In genomic region chr4:15920723-15921591, GRCh38 we compare ENCODE assay signal across 10 cellular contexts. TPM values are rescaled to one million over a fixed set of nuclear protein-coding genes. Genes with fewer than 3 reads are reported as not detected.
DNase-seq lines count a peak whose midpoint lies in the region; ATAC-seq and TF ChIP-seq lines count a peak whose summit lies in the region.
"Had no signal": no experiment of that assay in that cellular context is flagged by ENCODE, and none has a peak within 500 bp of the region (broad histone marks: within the 10 kb centered on the region; RNA-seq: fewer than 3 reads in every experiment).

No MANE protein-coding gene starts in this region.

- no peak overlapping the region for H3K4me3 ChIP-seq in transverse colon

- no peaks in the 10 kb centered on the region for H3K36me3 Mint-ChIP-seq in activated naive CD4-positive, alpha-beta T cell treated with anti-CD3 and anti-CD28 coated beads, Interleukin-2, amount 50 U/mL, for 72 hours
- H3K36me3 Mint-ChIP-seq in activated naive CD4-positive, alpha-beta T cell treated with anti-CD3 and anti-CD28 coated beads, Interleukin-2, amount 10 ng/mL, durations not matched to agents 7 days and 5 days = no peaks in the 10 kb centered on the region

- H3K36me3 ChIP-seq in transverse colon = no peaks in the 10 kb centered on the region

- TF ChIP-seq EP300 in transverse colon (IDR thresholded peaks at IDR 0.05; ENCODE audit: low read depth) = no peak

- H3K27me3 Mint-ChIP-seq in activated naive CD4-positive, alpha-beta T cell treated with anti-CD3 and anti-CD28 coated beads, Interleukin-2, amount 10 ng/mL, durations not matched to agents 7 days and 5 days = peaks cover 32% of the 10 kb centered on the region

- TF ChIP-seq CTCF in transverse colon (IDR thresholded peaks at IDR 0.05) (no peak), GM10266 (IDR thresholded peaks at IDR 0.05; ENCODE audit: control insufficient read depth, insufficient read depth, low read depth, missing control alignments) (no peak)

- no peak for DNase-seq in activated naive CD4-positive, alpha-beta T cell treated with anti-CD3 and anti-CD28 coated beads, Interleukin-2, amount 50 U/mL, for 72 hours (ENCODE audit: low spot score in 2 of 2)
- DNase-seq in activated naive CD4-positive, alpha-beta T cell treated with anti-CD3 and anti-CD28 coated beads, Interleukin-2, amount 10 ng/mL, durations not matched to agents 7 days and 5 days = no peak
- DNase-seq in SW 1271 (lab: John Stamatoyannopoulos, UW) (peak; percentile 63 to 86), head of caudate nucleus (peak in 26 of 42 donors; percentile 6 to 62 (median 30)), transverse colon (peak; percentile 66), GM10266 (ENCODE audit: extremely low spot score) (no peak)
- DNase-seq: Caco-2 had no signal

- CTCF ChIA-PET in activated naive CD4-positive, alpha-beta T cell treated with anti-CD3 and anti-CD28 coated beads, Interleukin-2, amount 10 ng/mL, durations not matched to agents 7 days and 5 days (lab: Charles Lee) = interaction anchor here (1.3 kb wide), 1 partner anchor 38 kb away, joined by 3 read pairs; no protein-coding TSS in a partner anchor

- no peaks in the 10 kb centered on the region for H3K4me1 Mint-ChIP-seq in activated naive CD4-positive, alpha-beta T cell treated with anti-CD3 and anti-CD28 coated beads, Interleukin-2, amount 10 ng/mL, durations not matched to agents 7 days and 5 days

- no peak overlapping the region for H3K27ac Mint-ChIP-seq in activated naive CD4-positive, alpha-beta T cell treated with anti-CD3 and anti-CD28 coated beads, Interleukin-2, amount 50 U/mL, for 72 hours
- no peak overlapping the region for H3K27ac Mint-ChIP-seq in activated naive CD4-positive, alpha-beta T cell treated with anti-CD3 and anti-CD28 coated beads, Interleukin-2, amount 10 ng/mL, durations not matched to agents 7 days and 5 days

- no peak overlapping the region for H3K27ac ChIP-seq in transverse colon

- no peak for TF ChIP-seq POLR2A in transverse colon (IDR thresholded peaks at IDR 0.05)

- no peak overlapping the region for H3K4me3 Mint-ChIP-seq in activated naive CD4-positive, alpha-beta T cell treated with anti-CD3 and anti-CD28 coated beads, Interleukin-2, amount 10 ng/mL, durations not matched to agents 7 days and 5 days

- H3K9me3 Mint-ChIP-seq in activated naive CD4-positive, alpha-beta T cell treated with anti-CD3 and anti-CD28 coated beads, Interleukin-2, amount 50 U/mL, for 72 hours = peaks cover 1% of the 10 kb centered on the region in 2 donors
- peaks cover 1% of the 10 kb centered on the region for H3K9me3 Mint-ChIP-seq in activated naive CD4-positive, alpha-beta T cell treated with anti-CD3 and anti-CD28 coated beads, Interleukin-2, amount 10 ng/mL, durations not matched to agents 7 days and 5 days

- peaks cover 0 to 6% (median 2%) of the 10 kb centered on the region in 4 donors for H3K4me1 ChIP-seq in transverse colon
- H3K4me1 ChIP-seq: Caco-2 had no signal

- no peaks in the 10 kb centered on the region for H3K27me3 ChIP-seq in transverse colon

- intact Hi-C loops in head of caudate nucleus (cut with DNase I) (no loop called here), transverse colon (cut with DNase I; ENCODE audit: low total_unique reads) (no loop called here)

- no peaks in the 10 kb centered on the region for H3K9me3 ChIP-seq in transverse colon
- H3K9me3 ChIP-seq: Caco-2 had no signal

- ATAC-seq in activated naive CD4-positive, alpha-beta T cell treated with anti-CD3 and anti-CD28 coated beads, Interleukin-2, amount 50 U/mL, for 72 hours = peak; percentile 40 to 46
- no peak for ATAC-seq in HG03520 (IDR thresholded peaks at IDR 0.05; ENCODE audit: unreplicated experiment)
- no peak for ATAC-seq in HG03442 (IDR thresholded peaks at IDR 0.05; ENCODE audit: unreplicated experiment)
- ATAC-seq: sciatic nerve had no signal

- 59 to 64% methylated on average over 3 to 4 of the region's 4 CpGs for WGBS in transverse colon (ENCODE audit: low coverage in 1 of 2), 2 donors

- in situ Hi-C loops in transverse colon (cut with MboI; ENCODE audit: low pct_ligation_motif_present in 1 of 4, low pct_unique_long_range_greater_than_20kb in 1 of 4, low sequenced_read_pairs in 3 of 4) = no loop called here

RNA-seq across cellular contexts. Expression of gene FGFBP1, which starts 17.6 kb away (rescaled TPM):
- not detected for total RNA-seq in activated naive CD4-positive, alpha-beta T cell treated with anti-CD3 and anti-CD28 coated beads, Interleukin-2, amount 50 U/mL, for 72 hours
- total RNA-seq in transverse colon = 10 to 100 TPM in 2 of 4 donors, 1 to 10 TPM in 2; 7.0 to 12.6 (median 10.1) TPM
- total RNA-seq: sciatic nerve had no signal

RNA-seq across cellular contexts. Expression of gene FGFBP2, which starts 42.0 kb away (rescaled TPM):
- 1 to 10 TPM; 1.2 to 5.6 TPM for total RNA-seq in activated naive CD4-positive, alpha-beta T cell treated with anti-CD3 and anti-CD28 coated beads, Interleukin-2, amount 50 U/mL, for 72 hours
- 1 to 10 TPM in 2 of 4 donors, not detected in 2; 2.2 to 5.6 TPM for total RNA-seq in transverse colon

Comparison
In these comparisons a context has a peak if more than half of its experiments do, and no peak if none do; other contexts are left out.
1. ATAC-seq: peak in activated naive CD4-positive, alpha-beta T cell treated with anti-CD3 and anti-CD28 coated beads, Interleukin-2, amount 50 U/mL, for 72 hours (2 of 2); none in HG03520 (single experiment) and HG03442 (single experiment).
2. DNase-seq: peak in SW 1271 (2 of 2), head of caudate nucleus (26 of 42) and transverse colon (single experiment); none in activated naive CD4-positive, alpha-beta T cell treated with anti-CD3 and anti-CD28 coated beads, Interleukin-2, amount 50 U/mL, for 72 hours (0 of 2), activated naive CD4-positive, alpha-beta T cell treated with anti-CD3 and anti-CD28 coated beads, Interleukin-2, amount 10 ng/mL, durations not matched to agents 7 days and 5 days (single experiment) and GM10266 (single experiment).
3. RNA of gene FGFBP1, which starts 17.6 kb away (total RNA-seq): 7.0 to 12.6 TPM in transverse colon; not detected in activated naive CD4-positive, alpha-beta T cell treated with anti-CD3 and anti-CD28 coated beads, Interleukin-2, amount 50 U/mL, for 72 hours; every median in the first group is over 4 times any median in the second.